ENCODE assay signal across 8 cellular contexts in the genomic region with DNA sequence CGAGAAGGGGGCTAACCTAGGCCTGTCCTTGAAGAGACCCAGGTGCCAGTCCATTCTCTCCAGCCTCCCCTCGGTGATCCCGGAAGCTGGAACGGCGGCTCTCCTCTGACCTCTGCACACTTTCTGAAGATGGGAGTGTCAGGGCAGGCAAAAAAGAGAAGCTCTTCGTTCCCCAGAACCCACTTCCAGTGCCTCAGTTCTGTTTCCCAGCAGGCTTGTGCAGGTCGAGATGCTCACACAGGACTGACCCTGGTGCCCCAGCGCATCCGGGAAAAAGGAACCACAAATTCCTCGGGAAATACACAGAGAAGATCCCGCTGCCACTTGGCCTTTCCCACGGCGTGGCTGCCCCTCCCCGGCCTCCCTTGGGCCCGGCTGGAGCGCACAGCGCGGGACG. TPM values are rescaled to one million over a fixed set of nuclear protein-coding genes. Genes with fewer than 3 reads are reported as not detected.
DNase-seq lines count a peak whose midpoint lies in the region; ATAC-seq and TF ChIP-seq lines count a peak whose summit lies in the region.

No MANE protein-coding gene starts in this region.

- no peaks in the 10 kb centered on the region for H3K36me3 ChIP-seq in mesendoderm (ENCODE audit: control insufficient read depth, insufficient read depth, low read length)
- H3K36me3 ChIP-seq in aorta (ENCODE audit: control insufficient read depth in 1 of 2, insufficient read depth in 2 of 2, low read length in 1 of 2), result no peaks in the 10 kb centered on the region

- peak overlapping the region; percentile 84 for H3K56ac ChIP-seq in mesendoderm (ENCODE audit: low read length)

- H2BK5ac ChIP-seq in mesendoderm (ENCODE audit: low read length), result no peak overlapping the region

- H3K79me1 ChIP-seq in mesendoderm (ENCODE audit: low read length), result no peaks in the 10 kb centered on the region

- H3K9me3 ChIP-seq in aorta (ENCODE audit: control insufficient read depth, low read length), result no peaks in the 10 kb centered on the region

- ATAC-seq in aorta (ENCODE audit: low FRiP score) (no peak), GM21367 (IDR thresholded peaks at IDR 0.05; ENCODE audit: unreplicated experiment) (no peak), GM21825 (IDR thresholded peaks at IDR 0.05; ENCODE audit: unreplicated experiment) (no peak), HG02870 (IDR thresholded peaks at IDR 0.05; ENCODE audit: unreplicated experiment) (no peak)

- peaks cover 0 to 2% (median 0%) of the 10 kb centered on the region in 7 donors for H3K9me3 Mint-ChIP-seq in CD14-positive monocyte

- H3K4me1 ChIP-seq in mesendoderm (ENCODE audit: control insufficient read depth, low read depth, low read length), result no peaks in the 10 kb centered on the region
- H3K4me1 ChIP-seq in aorta (ENCODE audit: control insufficient read depth in 1 of 2, insufficient read depth in 2 of 2, low read length in 2 of 2), result no peaks in the 10 kb centered on the region

- peak overlapping the region; percentile 87 to 93 for H3K4me3 Mint-ChIP-seq in CD14-positive monocyte

- H3K27ac ChIP-seq in mesendoderm (ENCODE audit: low read depth, low read length) (no peak overlapping the region), aorta (ENCODE audit: low read depth in 1 of 2, low read length in 2 of 2) (no peak overlapping the region)

- H3K4me3 ChIP-seq in cardiac fibroblast (replicated peaks in 1 of 2; ENCODE audit: low read depth in 2 of 2, low read length in 2 of 2), result peak overlapping the region; percentile 49 to 71
- peak overlapping the region; percentile 46 for H3K4me3 ChIP-seq in mesendoderm (ENCODE audit: low read length)
- peak overlapping the region; percentile 3 to 58 for H3K4me3 ChIP-seq in aorta (ENCODE audit: low read length in 2 of 2)

- TF ChIP-seq CTCF in CD14-positive monocyte (IDR thresholded peaks at IDR 0.05) (no peak), cardiac fibroblast (IDR thresholded peaks at IDR 0.05; ENCODE audit: low read depth, low read length) (no peak)

- peaks cover 45% of the 10 kb centered on the region for H3K4me1 Mint-ChIP-seq in CD14-positive monocyte

- peaks cover 5% of the 10 kb centered on the region for H3K27me3 ChIP-seq in mesendoderm (ENCODE audit: insufficient read depth, low read length, poor library complexity)
- no peaks in the 10 kb centered on the region for H3K27me3 ChIP-seq in aorta (ENCODE audit: control insufficient read depth in 1 of 2, insufficient read depth in 2 of 2, low read length in 1 of 2)

- H2BK120ac ChIP-seq in mesendoderm (ENCODE audit: low read depth, low read length), result no peak overlapping the region

- peaks cover 16 to 21% of the 10 kb centered on the region in 2 donors for H3K36me3 Mint-ChIP-seq in CD14-positive monocyte

- H3K18ac ChIP-seq in mesendoderm (ENCODE audit: low read length), result peak overlapping the region; percentile 62

- no CpG with 5 or more reads among the region's 19 CpGs for WGBS in mesendoderm (ENCODE audit: extremely low coverage, insufficient coverage, low lambda C conversion rate)
- WGBS in aorta, 2 donors, result 10 to 11% methylated on average over 19 of the region's 19 CpGs

- H4K5ac ChIP-seq in mesendoderm (ENCODE audit: low read length), result no peak overlapping the region

- in situ Hi-C loops in KBM-7 (cut with MboI; ENCODE audit: low pct_unique_long_range_greater_than_20kb, low sequenced_read_pairs), result no loop called here

- intact Hi-C loops in CD14-positive monocyte (cut with micrococcal nuclease) (no loop called here), aorta (cut with DNase I) (loop anchor here in 1 of 2 donors (2.0 kb wide), 1 partner anchor 18 kb away; no protein-coding TSS in a partner anchor)

- no peak overlapping the region for H4K8ac ChIP-seq in mesendoderm (ENCODE audit: low read depth, low read length)

- H2BK15ac ChIP-seq in mesendoderm (replicated peaks; ENCODE audit: low read depth), result no peak overlapping the region

- H3K27ac Mint-ChIP-seq in CD14-positive monocyte, result peak overlapping the region; percentile 78 to 93 (median 88)

- no peak overlapping the region for H3K4ac ChIP-seq in mesendoderm (ENCODE audit: low read depth, low read length)

- DNase-seq in CD14-positive monocyte (ENCODE audit: low spot score), result no peak
- DNase-seq in KBM-7, result peak; percentile 33
- DNase-seq in cardiac fibroblast (ENCODE audit: low read depth in 2 of 2), result peak in 1 of 2 donors; percentile 20
- no peak for DNase-seq in mesendoderm
- DNase-seq in aorta, result no peak

- H3K4me2 ChIP-seq in mesendoderm (ENCODE audit: low read length), result peak overlapping the region; percentile 55

- H3K9ac ChIP-seq in mesendoderm (ENCODE audit: low read length), result peak overlapping the region; percentile 68

- H3K23ac ChIP-seq in mesendoderm (ENCODE audit: low read length), result no peak overlapping the region

- no peak overlapping the region for H2AK5ac ChIP-seq in mesendoderm (ENCODE audit: low read length)

- no peaks in the 10 kb centered on the region for H3K79me2 ChIP-seq in mesendoderm (ENCODE audit: control insufficient read depth, insufficient read depth, low read length)

- H3K27me3 Mint-ChIP-seq in CD14-positive monocyte (ENCODE audit: low read depth in 3 of 3), result peaks cover 0 to 2% (median 2%) of the 10 kb centered on the region in 3 donors

RNA-seq across cellular contexts. Expression of a gene that starts 0.7 kb away (rescaled TPM):
- polyA plus RNA-seq in CD14-positive monocyte (100 to 1,000 TPM in 1 of 2 donors, 10 to 100 TPM in 1; 72.2 to 102 TPM), aorta (10 to 100 TPM; 41.8 to 44.2 TPM)
- 9.1 TPM for polyA plus RNA-seq in mesendoderm (2013, experiment 1 of 2)
- 9.1 TPM for polyA plus RNA-seq in mesendoderm (2013, experiment 2 of 2)
- 10 to 100 TPM; 37.3 to 71.0 TPM for total RNA-seq in aorta

RNA-seq across cellular contexts. Expression of a gene that starts 12.5 kb away (rescaled TPM):
- polyA plus RNA-seq in CD14-positive monocyte, result 10 to 100 TPM; 57.6 to 58.5 TPM
- 106 TPM for polyA plus RNA-seq in mesendoderm (2013, experiment 1 of 2)
- 114 TPM for polyA plus RNA-seq in mesendoderm (2013, experiment 2 of 2)
- total RNA-seq in aorta, result 10 to 100 TPM; 44.3 to 47.0 TPM
- polyA plus RNA-seq in aorta, result 10 to 100 TPM; 42.4 to 77.2 TPM
